Comparison of ENCODE assay signal across 29 cellular contexts in the genomic region with DNA sequence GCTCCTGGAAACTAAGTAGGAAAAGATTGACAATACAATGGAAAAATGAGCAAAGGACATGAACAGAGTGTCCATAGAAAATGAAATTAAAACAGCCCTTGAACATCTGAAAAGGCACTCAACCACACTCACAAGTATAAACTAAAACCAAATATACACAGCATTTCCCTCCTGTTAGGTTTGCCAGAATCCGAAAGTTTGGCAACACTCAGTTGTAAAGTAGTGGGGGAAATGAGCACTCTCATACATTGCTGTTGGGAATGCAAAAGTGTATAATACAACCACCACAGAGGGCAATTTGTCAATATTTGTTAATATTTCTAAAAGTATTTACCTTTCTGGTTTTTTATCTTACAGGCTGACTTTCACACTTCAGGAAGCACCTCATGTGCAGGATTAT.
"Had no signal": no experiment of that assay in that cellular context is flagged by ENCODE, and none has a peak within 500 bp of the region (broad histone marks: within the 10 kb centered on the region; RNA-seq: fewer than 3 reads in every experiment).

No MANE protein-coding gene starts in this region.

- H3K27me3 ChIP-seq: testis, thyroid gland, transverse colon, upper lobe of left lung had no signal

- DNase-seq: hippocampal formation; kidney glomerular epithelial cell; left cardiac atrium; lower lobe of right lung; midbrain; mucosa of descending colon; naive thymus-derived CD4-positive, alpha-beta T cell; nucleus accumbens; pancreas; posterior cingulate gyrus; retina; right cardiac atrium; stimulated activated CD4-positive, alpha-beta T cell treated with anti-CD3 and anti-CD28 coated beads, Interleukin-12 subunit alpha, Interleukin-12 subunit beta, amount 100 ng/mL, for 4 hours; stimulated activated CD4-positive, alpha-beta T cell treated with anti-CD3 and anti-CD28 coated beads, Interleukin-15, amount 100 ng/mL, for 24 hours; stimulated activated CD4-positive, alpha-beta T cell treated with anti-CD3 and anti-CD28 coated beads, Interleukin-2, amount 100 ng/mL, for 24 hours; stimulated activated CD4-positive, alpha-beta T cell treated with anti-CD3 and anti-CD28 coated beads, Interleukin-4, amount 100 ng/mL, for 1 hour; stimulated activated naive B cell treated with anti-CD40 and anti-IgM and Interleukin-4, amounts not matched to agents 10 μg/mL and 1 μg/mL and 100 μg/mL, for 72 hours; stimulated activated naive CD8-positive, alpha-beta T cell treated with anti-CD3 and anti-CD28 coated beads, Interleukin-15, Interleukin-2, amounts not matched to agents 100 U/mL and 50 U/mL, for 24 hours; stomach; testis; thyroid gland; transverse colon; upper lobe of left lung had no signal

- H3K4me3 ChIP-seq: lower lobe of right lung, mucosa of descending colon, pancreas, prostate gland, skin epidermis, stomach, testis, thyroid gland, transverse colon, upper lobe of left lung had no signal

- H3K4me1 ChIP-seq: lower lobe of right lung, prostate gland, stomach, testis, thyroid gland, transverse colon, upper lobe of left lung had no signal

- H3K36me3 ChIP-seq: lower lobe of right lung, pancreas, prostate gland, stomach, thyroid gland, transverse colon, upper lobe of left lung had no signal

- H3K27ac ChIP-seq: lower lobe of right lung, pancreas, prostate gland, skin epidermis, stomach, testis, thyroid gland, transverse colon, upper lobe of left lung had no signal

- H3K9me3 ChIP-seq: lower lobe of right lung, mucosa of descending colon, pancreas, prostate gland, stomach, testis, thyroid gland, transverse colon, upper lobe of left lung had no signal

- ATAC-seq: left cardiac atrium; left lobe of liver; mucosa of descending colon; naive thymus-derived CD4-positive, alpha-beta T cell; right cardiac atrium; sciatic nerve; stimulated activated naive B cell treated with anti-CD40 and anti-IgM and Interleukin-4, amounts not matched to agents 10 μg/mL and 1 μg/mL and 100 μg/mL, for 72 hours; stimulated activated naive CD8-positive, alpha-beta T cell treated with anti-CD3 and anti-CD28 coated beads, Interleukin-15, Interleukin-2, amounts not matched to agents 100 U/mL and 50 U/mL, for 24 hours had no signal

- FAIRE-seq: keratinocyte, urothelium cell line had no signal
